In genomic region chr3:169510378-169510777, GRCh38 we compare ENCODE assay signal across 1 cellular context.
TF ChIP-seq lines count a peak whose summit lies in the region.

No MANE protein-coding gene starts in this region.

TF ChIP-seq in WTC11, 78 proteins besides CTCF, POLR2A, EP300 and RAD21 (continued from another document):
- TF ChIP-seq AR (CRISPR knock-in tag; IDR thresholded peaks at IDR 0.05) = no peak
- TF ChIP-seq JAZF1 (CRISPR knock-in tag; IDR thresholded peaks at IDR 0.05) = no peak
- TF ChIP-seq USF1 (CRISPR knock-in tag; IDR thresholded peaks at IDR 0.05) = no peak
- no peak for TF ChIP-seq MYBL2 (CRISPR knock-in tag; IDR thresholded peaks at IDR 0.05)
- TF ChIP-seq MAX (CRISPR knock-in tag; IDR thresholded peaks at IDR 0.05) = no peak
- no peak for TF ChIP-seq NFYB (CRISPR knock-in tag; conservative IDR thresholded peaks at IDR 0.05; ENCODE audit: low read depth)
- no peak for TF ChIP-seq ZNF423 (CRISPR knock-in tag; IDR thresholded peaks at IDR 0.05)
- TF ChIP-seq E2F5 (CRISPR knock-in tag; IDR thresholded peaks at IDR 0.05) = no peak
- TF ChIP-seq JUN (CRISPR knock-in tag; IDR thresholded peaks at IDR 0.05) = no peak
